24 cellular contexts compared by ENCODE assay signal in the genomic region with DNA sequence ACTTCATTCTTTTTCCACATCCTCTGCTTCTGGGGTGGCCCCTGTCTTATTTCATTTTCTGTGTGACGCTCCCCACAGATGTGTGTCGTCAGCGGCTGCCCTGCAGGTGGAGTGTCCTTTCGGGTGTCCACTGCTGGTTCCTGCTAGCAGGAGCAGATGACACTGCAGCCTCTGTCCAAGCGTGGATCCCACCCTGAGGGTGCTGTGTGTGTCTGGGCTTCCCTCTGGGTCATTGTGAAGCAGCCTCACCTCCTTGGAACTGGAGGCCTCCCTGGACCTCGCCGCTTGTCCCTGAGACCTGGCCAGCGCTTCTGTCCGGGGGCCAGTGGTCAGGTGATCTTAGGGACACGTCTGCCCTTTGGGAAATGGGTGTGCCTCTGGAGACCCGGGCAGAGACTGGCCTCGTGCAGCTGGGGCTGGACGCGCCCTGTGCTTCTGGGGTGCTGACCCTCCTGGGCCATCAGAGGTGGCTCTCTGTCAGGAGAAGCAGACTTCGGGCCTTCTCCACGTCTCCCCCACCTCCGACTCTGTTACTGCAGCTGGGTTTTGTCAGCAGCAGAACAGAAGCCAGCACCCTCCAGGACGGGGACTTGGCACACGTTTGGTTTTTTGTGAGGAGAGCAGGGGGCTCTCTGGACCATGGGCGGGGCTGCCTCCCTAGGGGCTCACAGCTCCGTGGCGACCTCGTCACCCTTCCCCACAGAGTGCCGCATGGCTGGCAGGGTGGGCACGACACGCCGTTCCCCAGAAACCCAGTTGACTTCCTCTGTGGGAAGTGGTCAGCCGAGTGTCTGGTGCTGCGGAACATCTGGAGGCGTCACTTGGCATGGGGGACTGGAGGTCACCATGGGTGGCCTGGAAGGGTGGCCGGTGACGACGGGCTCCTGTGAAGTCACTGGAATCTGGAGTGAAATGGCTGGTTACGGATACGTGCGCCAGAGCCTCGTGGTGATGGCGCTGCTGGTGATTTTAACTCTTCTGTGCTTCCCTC. TPM values are rescaled to one million over a fixed set of nuclear protein-coding genes. Genes with fewer than 3 reads are reported as not detected.
DNase-seq lines count a peak whose midpoint lies in the region; ATAC-seq, FAIRE-seq and TF ChIP-seq lines count a peak whose summit lies in the region.
"Had no signal": no experiment of that assay in that cellular context is flagged by ENCODE, and none has a peak within 500 bp of the region (broad histone marks: within the 10 kb centered on the region; RNA-seq: fewer than 3 reads in every experiment).

No MANE protein-coding gene starts in this region.

- H3K27ac ChIP-seq in BLaER1 (peak overlapping the region; percentile 63), body of pancreas (no peak overlapping the region), osteoblast (ENCODE audit: low read depth, low read length) (no peak overlapping the region)
- H3K27ac ChIP-seq: SK-N-MC, suprapubic skin had no signal

- no peaks in the 10 kb centered on the region for H3K27me3 ChIP-seq in BLaER1
- no peaks in the 10 kb centered on the region for H3K27me3 ChIP-seq in body of pancreas
- no peaks in the 10 kb centered on the region for H3K27me3 ChIP-seq in osteoblast (ENCODE audit: insufficient read depth, low read length)
- H3K27me3 ChIP-seq: MG63, suprapubic skin had no signal

- H4K20me1 ChIP-seq in BLaER1 (peaks cover 72% of the 10 kb centered on the region), osteoblast (ENCODE audit: insufficient read depth, low read length) (peaks cover 64% of the 10 kb centered on the region)

- intact Hi-C loops in body of pancreas (cut with DNase I), result no loop called here

- no peak overlapping the region for H2AFZ ChIP-seq in osteoblast (ENCODE audit: low read length)

- WGBS in body of pancreas, 2 donors, result 73 to 85% methylated on average over 28 to 38 of the region's 38 CpGs

- H3K9ac ChIP-seq in BLaER1, result peak overlapping the region; percentile 54; the same call in 1 of the 2 replicates

- DNase-seq in body of pancreas, result peak in 1 of 4 donors; percentile 69
- peak; percentile 45 for DNase-seq in islet precursor cell
- peak; percentile 37 for DNase-seq in osteoblast (ENCODE audit: insufficient read length, low spot score, missing footprints)
- no peak for DNase-seq in HuH-7.5 (ENCODE audit: low spot score)
- DNase-seq in urothelium cell line (ENCODE audit: low spot score), result no peak
- DNase-seq in hepatic stellate cell (ENCODE audit: low spot score), result no peak
- DNase-seq: activated CD4-positive, alpha-beta T cell treated with anti-CD3 and anti-CD28 coated beads for 36 hours; activated gamma-delta T cell; CD8-positive, alpha-beta T cell; DMS79 treated with DMSO at 0.1 percent for 48 hours; erythroblast; HFFc6; MG63; NCI-H2081; NCI-H69; PC-3; T1000 had no signal

- no peak for TF ChIP-seq POLR2A in body of pancreas (IDR thresholded peaks at IDR 0.05)

- H3K4me2 ChIP-seq in BLaER1, result peak overlapping the region; percentile 95
- no peak overlapping the region for H3K4me2 ChIP-seq in osteoblast (ENCODE audit: insufficient read depth, low read length)

- TF ChIP-seq CTCF in body of pancreas (IDR thresholded peaks at IDR 0.05) (no peak), osteoblast (IDR thresholded peaks at IDR 0.05; ENCODE audit: extremely low read depth, low read depth, low read length) (no peak)

- H3K4me1 ChIP-seq in BLaER1, result peaks cover 65% of the 10 kb centered on the region
- H3K4me1 ChIP-seq in body of pancreas, result peaks cover 19% of the 10 kb centered on the region
- peaks cover 11% of the 10 kb centered on the region for H3K4me1 ChIP-seq in osteoblast (ENCODE audit: insufficient read depth, low read length)

- peak; percentile 19 for ATAC-seq in body of pancreas
- ATAC-seq in HG02678 (IDR thresholded peaks at IDR 0.05; ENCODE audit: unreplicated experiment), result no peak
- ATAC-seq: activated CD4-positive, alpha-beta T cell treated with anti-CD3 and anti-CD28 coated beads for 36 hours; CD8-positive, alpha-beta T cell; PC-3 had no signal

- H3K4me3 ChIP-seq in BLaER1 (0 out of 2 replicates have a peak overlapping the region, but pooled peaks have one; percentile 20), body of pancreas (no peak overlapping the region), osteoblast (ENCODE audit: insufficient read depth, low read length) (no peak overlapping the region)
- H3K4me3 ChIP-seq: MG63, SK-N-MC, suprapubic skin had no signal

- H3K79me2 ChIP-seq in osteoblast (ENCODE audit: insufficient read depth, low read length), result peaks cover 60% of the 10 kb centered on the region

- FAIRE-seq in urothelium cell line (lab: Jason Lieb, UNC), result no peak
- FAIRE-seq: A204.1, astrocyte, islet of Langerhans had no signal

- peaks cover 7% of the 10 kb centered on the region for H3K9me3 ChIP-seq in BLaER1
- H3K9me3 ChIP-seq in body of pancreas, result no peaks in the 10 kb centered on the region
- no peaks in the 10 kb centered on the region for H3K9me3 ChIP-seq in osteoblast (ENCODE audit: low read depth, low read length)
- H3K9me3 ChIP-seq: MG63, suprapubic skin had no signal

- H3K36me3 ChIP-seq in BLaER1 (peaks cover 7% of the 10 kb centered on the region; the same call in 1 of the 2 replicates), body of pancreas (replicated peaks in 1 of 2; ENCODE audit: insufficient read depth in 1 of 2, low read depth in 2 of 2) (no peaks in the 10 kb centered on the region), osteoblast (ENCODE audit: insufficient read depth, low read length) (no peaks in the 10 kb centered on the region)
- H3K36me3 ChIP-seq: MG63, suprapubic skin had no signal

RNA-seq across cellular contexts. Expression of a gene that starts 48.4 kb away (rescaled TPM):
- total RNA-seq in body of pancreas (10 to 100 TPM in 1 of 2 donors, 1 to 10 TPM in 1; 9.2 to 14.5 TPM), osteoblast (20.9 and 22.8 TPM in 2 replicates)

Comparison
In these comparisons a context has a peak if more than half of its experiments do, and no peak if none do; other contexts are left out.
1. DNase-seq: peak in islet precursor cell (single experiment) and osteoblast (single experiment); none in HuH-7.5 (single experiment), urothelium cell line (single experiment) and hepatic stellate cell (single experiment).